ENCODE assay signal across 20 cellular contexts in genomic region chr21:40177979-40178378, GRCh38.
"Had no signal": no experiment of that assay in that cellular context is flagged by ENCODE, and none has a peak within 500 bp of the region (broad histone marks: within the 10 kb centered on the region; RNA-seq: fewer than 3 reads in every experiment).

No MANE protein-coding gene starts in this region.

- H3K36me3 ChIP-seq: breast epithelium, esophagus squamous epithelium, gastrocnemius medialis, uterus had no signal

- H3K27ac ChIP-seq: breast epithelium, esophagus squamous epithelium, gastrocnemius medialis, uterus had no signal

- DNase-seq: activated B cell treated with CpG ODN at 0.5 μM for 24 hours; activated CD4-positive, alpha-beta memory T cell treated with anti-CD3 and anti-CD28 coated beads for 36 hours; activated CD4-positive, alpha-beta T cell treated with anti-CD3 and anti-CD28 coated beads for 4 hours; activated naive CD4-positive, alpha-beta T cell treated with Interleukin-2 at 50 U/mL for 16 hours; activated naive CD8-positive, alpha-beta T cell treated with anti-CD3 and anti-CD28 coated beads for 36 hours; activated T-cell treated with anti-CD3 and anti-CD28 coated beads, Interleukin-2, amount 50 U/mL, for 48 hours; cerebellar nuclear complex; cortex of kidney; endodermal cell; esophagus squamous epithelium; gastrocnemius medialis; hippocampal formation; midbrain; natural killer cell; right cardiac atrium; stimulated activated CD4-positive, alpha-beta T cell treated with anti-CD3 and anti-CD28 coated beads, Interleukin-1b, Interleukin-23, amount 100 ng/mL, for 48 hours; trophoblast cell; uterus had no signal

- ATAC-seq: gastrocnemius medialis; natural killer cell; right cardiac atrium; stimulated activated effector memory CD8-positive, alpha-beta T cell treated with anti-CD3 and anti-CD28 coated beads, Interleukin-12 subunit alpha, Interleukin-12 subunit beta, amount 100 ng/mL, for 72 hours had no signal

- H3K9me3 ChIP-seq: breast epithelium, gastrocnemius medialis, uterus had no signal

- H3K4me3 ChIP-seq: esophagus squamous epithelium, gastrocnemius medialis, uterus had no signal

- H3K27me3 ChIP-seq: esophagus squamous epithelium, gastrocnemius medialis, uterus had no signal
